Comparison of ENCODE assay signal across 14 cellular contexts in genomic region chr17:82006468-82007227, GRCh38. TPM values are rescaled to one million over a fixed set of nuclear protein-coding genes. Genes with fewer than 3 reads are reported as not detected.
DNase-seq lines count a peak whose midpoint lies in the region; ATAC-seq and TF ChIP-seq lines count a peak whose summit lies in the region.
"Had no signal": no experiment of that assay in that cellular context is flagged by ENCODE, and none has a peak within 500 bp of the region (broad histone marks: within the 10 kb centered on the region; RNA-seq: fewer than 3 reads in every experiment).

No MANE protein-coding gene starts in this region.

- H3K36me3 Mint-ChIP-seq in activated T-helper 17 cell treated with anti-CD3 and anti-CD28 coated beads, Interleukin-2, amount 50 U/mL, for 72 hours (ENCODE audit: low read depth): no peaks in the 10 kb centered on the region
- H3K36me3 Mint-ChIP-seq: WTC11 had no signal

- no peak overlapping the region for H2BK12ac ChIP-seq in neuronal stem cell (ENCODE audit: low read length)

- peak overlapping the region; percentile 38 for H3K18ac ChIP-seq in neuronal stem cell (ENCODE audit: low read length)

- H2BK5ac ChIP-seq in neuronal stem cell (ENCODE audit: low read length): peak overlapping the region; percentile 39

- peaks cover 80% of the 10 kb centered on the region for H3K4me1 ChIP-seq in BLaER1
- peaks cover 4 to 11% of the 10 kb centered on the region in 2 donors for H3K4me1 ChIP-seq in neuronal stem cell (ENCODE audit: control insufficient read depth in 2 of 2, insufficient read depth in 1 of 2, low read depth in 1 of 2, low read length in 2 of 2)

- H3K27ac ChIP-seq in BLaER1 (no peak overlapping the region), neuronal stem cell (replicated peaks; ENCODE audit: low read length) (no peak overlapping the region)

- H3K9me3 Mint-ChIP-seq in activated T-helper 17 cell treated with anti-CD3 and anti-CD28 coated beads, Interleukin-2, amount 50 U/mL, for 72 hours: no peaks in the 10 kb centered on the region
- H3K9me3 Mint-ChIP-seq: stimulated activated naive CD8-positive, alpha-beta T cell treated with anti-CD3 and anti-CD28 coated beads, Interleukin-15, Interleukin-2, amounts not matched to agents 100 ng/mL and 50 ng/mL, for 24 hours; WTC11 had no signal

- peak overlapping the region; percentile 48 for H4K8ac ChIP-seq in neuronal stem cell (ENCODE audit: low read depth, low read length)

- DNase-seq in NCI-H446 treated with DMSO at 0.1 percent for 48 hours (lab: John Stamatoyannopoulos, UW): peak; percentile 21
- peak; percentile 50 for DNase-seq in epithelial cell of esophagus (ENCODE audit: low read depth)
- no peak for DNase-seq in neuronal stem cell (ENCODE audit: low spot score)
- no peak for DNase-seq in OCI-M1 (lab: John Stamatoyannopoulos, UW)
- no peak for DNase-seq in erythroblast (lab: John Stamatoyannopoulos, UW)
- DNase-seq in kidney tubule cell (ENCODE audit: low spot score): no peak
- DNase-seq: activated CD8-positive, alpha-beta memory T cell treated with anti-CD3 and anti-CD28 coated beads, Interleukin-2, amount 50 U/mL, for 4 hours; effector CD8-positive, alpha-beta T cell; mesendoderm; NCI-H1930 had no signal

- H3K79me1 ChIP-seq in neuronal stem cell (ENCODE audit: low read depth, low read length): peaks cover 7% of the 10 kb centered on the region

- H3K4me3 Mint-ChIP-seq in activated T-helper 17 cell treated with anti-CD3 and anti-CD28 coated beads, Interleukin-2, amount 50 U/mL, for 72 hours: no peak overlapping the region
- H3K4me3 Mint-ChIP-seq: stimulated activated naive CD8-positive, alpha-beta T cell treated with anti-CD3 and anti-CD28 coated beads, Interleukin-15, Interleukin-2, amounts not matched to agents 100 ng/mL and 50 ng/mL, for 24 hours; WTC11 had no signal

- H3K4me3 ChIP-seq in BLaER1: no peak overlapping the region
- H3K4me3 ChIP-seq in epithelial cell of esophagus (ENCODE audit: low read length): no peak overlapping the region
- H3K4me3 ChIP-seq in neuronal stem cell (ENCODE audit: low read length in 2 of 2): no peak overlapping the region

- TF ChIP-seq CTCF in epithelial cell of esophagus (IDR thresholded peaks at IDR 0.05; ENCODE audit: insufficient read depth, low read depth, low read length, missing control alignments): no peak

- H4K91ac ChIP-seq in neuronal stem cell (ENCODE audit: low read depth, low read length, poor library complexity): no peak overlapping the region

- no peak overlapping the region for H3K23ac ChIP-seq in neuronal stem cell (ENCODE audit: low read depth, low read length, poor library complexity)

- H3K4me2 ChIP-seq in BLaER1 (peak overlapping the region; percentile 70), neuronal stem cell (ENCODE audit: insufficient read depth, low read length, poor library complexity, severe bottlenecking) (no peak overlapping the region)

- no peaks in the 10 kb centered on the region for H3K4me1 Mint-ChIP-seq in activated T-helper 17 cell treated with anti-CD3 and anti-CD28 coated beads, Interleukin-2, amount 50 U/mL, for 72 hours
- H3K4me1 Mint-ChIP-seq: WTC11 had no signal

- H3K9ac ChIP-seq in BLaER1 (no peak overlapping the region), neuronal stem cell (ENCODE audit: low read depth, low read length, poor library complexity) (peak overlapping the region; percentile 4)

- H3K36me3 ChIP-seq in BLaER1 (no peaks in the 10 kb centered on the region; the same call in 1 of the 2 replicates), neuronal stem cell (replicated peaks in 1 of 2; ENCODE audit: control insufficient read depth in 2 of 2, insufficient read depth in 2 of 2, low read length in 2 of 2) (no peaks in the 10 kb centered on the region)

- no peak overlapping the region for H2AK5ac ChIP-seq in neuronal stem cell (ENCODE audit: low read depth, low read length)

- H3K14ac ChIP-seq in neuronal stem cell (ENCODE audit: low read length): no peak overlapping the region

- H3K9me3 ChIP-seq in BLaER1 (no peaks in the 10 kb centered on the region), neuronal stem cell (replicated peaks in 1 of 2; ENCODE audit: control insufficient read depth in 2 of 2, insufficient read depth in 1 of 2, low read depth in 1 of 2, low read length in 2 of 2) (no peaks in the 10 kb centered on the region)

- peaks cover 18% of the 10 kb centered on the region; the same call in 1 of the 2 replicates for H3K27me3 ChIP-seq in BLaER1
- no peaks in the 10 kb centered on the region for H3K27me3 ChIP-seq in neuronal stem cell (ENCODE audit: control insufficient read depth in 3 of 3, insufficient read depth in 3 of 3, low read depth in 1 of 3, low read length in 3 of 3)

- TF ChIP-seq POLR2A in erythroblast (IDR thresholded peaks at IDR 0.05; ENCODE audit: low read length): no peak

- H4K20me1 ChIP-seq in BLaER1: peaks cover 77% of the 10 kb centered on the region

- no peak overlapping the region for H2BK120ac ChIP-seq in neuronal stem cell (ENCODE audit: low read depth, low read length)

- no CpG with 5 or more reads among the region's 24 CpGs for WGBS in neuronal stem cell (ENCODE audit: extremely low coverage in 2 of 2, insufficient read length in 2 of 2, insufficient replicate concordance in 1 of 2), 2 donors

- no peak overlapping the region for H3K27ac Mint-ChIP-seq in activated T-helper 17 cell treated with anti-CD3 and anti-CD28 coated beads, Interleukin-2, amount 50 U/mL, for 72 hours

- no peak overlapping the region for H2AFZ ChIP-seq in neuronal stem cell (ENCODE audit: low read length)

- no peak overlapping the region for H3K4ac ChIP-seq in neuronal stem cell (ENCODE audit: low read length)

- no peaks in the 10 kb centered on the region for H3K27me3 Mint-ChIP-seq in activated T-helper 17 cell treated with anti-CD3 and anti-CD28 coated beads, Interleukin-2, amount 50 U/mL, for 72 hours
- H3K27me3 Mint-ChIP-seq: stimulated activated naive CD8-positive, alpha-beta T cell treated with anti-CD3 and anti-CD28 coated beads, Interleukin-15, Interleukin-2, amounts not matched to agents 100 ng/mL and 50 ng/mL, for 24 hours had no signal

- no peak overlapping the region for H2BK15ac ChIP-seq in neuronal stem cell (ENCODE audit: low read length)

- ATAC-seq in activated T-helper 17 cell treated with anti-CD3 and anti-CD28 coated beads, Interleukin-2, amount 50 U/mL, for 72 hours (replicated peaks): no peak
- ATAC-seq: WTC11 had no signal

RNA-seq across cellular contexts. Expression of gene CENPX, which starts 16.0 kb away (rescaled TPM):
- polyA plus RNA-seq in neuronal stem cell (2013, experiment 1 of 2): 45.1 TPM
- 45.1 TPM for polyA plus RNA-seq in neuronal stem cell (2013, experiment 2 of 2)
- total RNA-seq in activated T-helper 17 cell treated with anti-CD3 and anti-CD28 coated beads, Interleukin-2, amount 50 U/mL, for 72 hours: 100 to 1,000 TPM in 1 of 2 donors, 10 to 100 TPM in 1; 66.1 to 102 TPM

RNA-seq across cellular contexts. Expression of gene LRRC45, which starts 16.5 kb away (rescaled TPM):
- polyA plus RNA-seq in neuronal stem cell (2013, experiment 1 of 2): 13.2 TPM
- 12.5 TPM for polyA plus RNA-seq in neuronal stem cell (2013, experiment 2 of 2)
- 10 to 100 TPM; 14.0 to 23.9 TPM for total RNA-seq in activated T-helper 17 cell treated with anti-CD3 and anti-CD28 coated beads, Interleukin-2, amount 50 U/mL, for 72 hours

RNA-seq across cellular contexts. Expression of gene RAC3, which starts 24.8 kb away (rescaled TPM):
- 61.3 TPM for polyA plus RNA-seq in neuronal stem cell (2013, experiment 1 of 2)
- 55.7 TPM for polyA plus RNA-seq in neuronal stem cell (2013, experiment 2 of 2)
- total RNA-seq in activated T-helper 17 cell treated with anti-CD3 and anti-CD28 coated beads, Interleukin-2, amount 50 U/mL, for 72 hours: 1 to 10 TPM; 6.6 to 7.7 TPM

RNA-seq across cellular contexts. Expression of gene ASPSCR1, which starts 29.2 kb away (rescaled TPM):
- 21.8 TPM for polyA plus RNA-seq in neuronal stem cell (2013, experiment 1 of 2)
- 24.2 TPM for polyA plus RNA-seq in neuronal stem cell (2013, experiment 2 of 2)
- 10 to 100 TPM; 22.3 to 30.3 TPM for total RNA-seq in activated T-helper 17 cell treated with anti-CD3 and anti-CD28 coated beads, Interleukin-2, amount 50 U/mL, for 72 hours

RNA-seq across cellular contexts. Expression of gene DCXR, which starts 30.8 kb away (rescaled TPM):
- 72.9 TPM for polyA plus RNA-seq in neuronal stem cell (2013, experiment 1 of 2)
- polyA plus RNA-seq in neuronal stem cell (2013, experiment 2 of 2): 72.2 TPM
- total RNA-seq in activated T-helper 17 cell treated with anti-CD3 and anti-CD28 coated beads, Interleukin-2, amount 50 U/mL, for 72 hours: 10 to 100 TPM; 63.1 to 91.0 TPM

Comparison
In these comparisons a context has a peak if more than half of its experiments do, and no peak if none do; other contexts are left out.
1. DNase-seq: peak in NCI-H446 treated with DMSO at 0.1 percent for 48 hours (single experiment) and epithelial cell of esophagus (single experiment); none in neuronal stem cell (single experiment), OCI-M1 (single experiment), erythroblast (0 of 2) and kidney tubule cell (single experiment).